10 cellular contexts compared by ENCODE assay signal in the genomic region with DNA sequence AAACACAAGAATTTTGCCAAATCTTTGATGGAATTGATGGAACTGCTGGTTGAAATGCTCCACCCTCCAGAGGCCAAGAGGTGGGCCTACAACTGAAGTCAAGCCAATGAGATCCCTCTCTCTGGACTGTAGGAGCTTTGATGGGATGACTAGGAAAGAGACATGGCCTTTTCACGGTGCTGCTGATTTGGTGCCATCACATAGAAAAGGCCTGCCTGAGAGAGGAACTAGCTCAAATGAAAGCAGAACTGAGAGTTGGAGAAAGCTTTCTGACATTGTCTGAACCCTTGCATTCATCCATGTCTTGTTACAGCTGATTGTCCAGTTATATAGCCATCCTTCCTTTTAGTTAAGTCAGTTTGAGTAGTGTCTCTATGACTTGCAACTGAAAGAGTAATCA.
DNase-seq lines count a peak whose midpoint lies in the region; ATAC-seq and TF ChIP-seq lines count a peak whose summit lies in the region.
"Had no signal": no experiment of that assay in that cellular context is flagged by ENCODE, and none has a peak within 500 bp of the region (broad histone marks: within the 10 kb centered on the region; RNA-seq: fewer than 3 reads in every experiment).

No MANE protein-coding gene starts in this region.

- no peak for TF ChIP-seq POLR2A in uterus (IDR thresholded peaks at IDR 0.05)

- ATAC-seq in GM19025 (IDR thresholded peaks at IDR 0.05; ENCODE audit: low read depth, unreplicated experiment) (peak; percentile 72), GM21723 (IDR thresholded peaks at IDR 0.05; ENCODE audit: unreplicated experiment) (peak; percentile 82), HG03196 (IDR thresholded peaks at IDR 0.05; ENCODE audit: unreplicated experiment) (peak; percentile 63), memory B cell (ENCODE audit: low read depth) (peak; percentile 84)

- no peak overlapping the region for H3K27ac Mint-ChIP-seq in memory B cell
- H3K27ac Mint-ChIP-seq in immature natural killer cell: no peak overlapping the region
- H3K27ac Mint-ChIP-seq: T-helper 1 cell treated with Interleukin-12 subunit alpha and Interleukin-12 subunit beta and Interleukin-4 antibody, amounts not matched to agents 30 μg/mL and 1 μg/mL, for 36 hours had no signal

- H3K36me3 Mint-ChIP-seq in memory B cell: no peaks in the 10 kb centered on the region
- no peaks in the 10 kb centered on the region for H3K36me3 Mint-ChIP-seq in immature natural killer cell

- H3K9me3 Mint-ChIP-seq in memory B cell: peaks cover 2% of the 10 kb centered on the region
- H3K9me3 Mint-ChIP-seq in immature natural killer cell: peaks cover under 1 to 13% (median 5%) of the 10 kb centered on the region in 6 donors
- H3K9me3 Mint-ChIP-seq: T-helper 1 cell treated with Interleukin-12 subunit alpha and Interleukin-12 subunit beta and Interleukin-4 antibody, amounts not matched to agents 30 μg/mL and 1 μg/mL, for 36 hours had no signal

- no peaks in the 10 kb centered on the region for H3K36me3 ChIP-seq in uterus

- no peak overlapping the region for H3K27ac ChIP-seq in uterus

- no peak for TF ChIP-seq CTCF in uterus (IDR thresholded peaks at IDR 0.05)

- no peaks in the 10 kb centered on the region for H3K27me3 ChIP-seq in uterus

- no peak overlapping the region for H3K4me3 Mint-ChIP-seq in memory B cell
- no peak overlapping the region for H3K4me3 Mint-ChIP-seq in immature natural killer cell
- H3K4me3 Mint-ChIP-seq: T-helper 1 cell treated with Interleukin-12 subunit alpha and Interleukin-12 subunit beta and Interleukin-4 antibody, amounts not matched to agents 30 μg/mL and 1 μg/mL, for 36 hours had no signal

- H3K9me3 ChIP-seq in uterus: no peaks in the 10 kb centered on the region

- intact Hi-C loops in uterus (cut with DNase I; ENCODE audit: low total_unique reads): no loop called here

- H3K4me3 ChIP-seq in uterus: no peak overlapping the region

- H3K27me3 Mint-ChIP-seq in memory B cell (no peaks in the 10 kb centered on the region), immature natural killer cell (ENCODE audit: low read depth in 3 of 3) (peaks cover 0 to 1% (median 0%) of the 10 kb centered on the region in 3 donors)

- no peaks in the 10 kb centered on the region for H3K4me1 ChIP-seq in uterus

- H3K4me1 Mint-ChIP-seq in memory B cell (peaks cover 9% of the 10 kb centered on the region), immature natural killer cell (no peaks in the 10 kb centered on the region)

- DNase-seq in memory B cell (ENCODE audit: low spot score in 2 of 2) (peak in 1 of 2 donors; percentile 3), immature natural killer cell (no peak), uterus (no peak)
- DNase-seq in stimulated activated CD4-positive, alpha-beta T cell treated with anti-CD3 and anti-CD28 coated beads, Interleukin-12 subunit alpha, Interleukin-12 subunit beta, amount 100 ng/mL, for 4 hours: no peak
- DNase-seq: hypothalamus, NCI-H1436 treated with DMSO at 0.1 percent for 48 hours had no signal
